12 cellular contexts compared by ENCODE assay signal in the genomic region with DNA sequence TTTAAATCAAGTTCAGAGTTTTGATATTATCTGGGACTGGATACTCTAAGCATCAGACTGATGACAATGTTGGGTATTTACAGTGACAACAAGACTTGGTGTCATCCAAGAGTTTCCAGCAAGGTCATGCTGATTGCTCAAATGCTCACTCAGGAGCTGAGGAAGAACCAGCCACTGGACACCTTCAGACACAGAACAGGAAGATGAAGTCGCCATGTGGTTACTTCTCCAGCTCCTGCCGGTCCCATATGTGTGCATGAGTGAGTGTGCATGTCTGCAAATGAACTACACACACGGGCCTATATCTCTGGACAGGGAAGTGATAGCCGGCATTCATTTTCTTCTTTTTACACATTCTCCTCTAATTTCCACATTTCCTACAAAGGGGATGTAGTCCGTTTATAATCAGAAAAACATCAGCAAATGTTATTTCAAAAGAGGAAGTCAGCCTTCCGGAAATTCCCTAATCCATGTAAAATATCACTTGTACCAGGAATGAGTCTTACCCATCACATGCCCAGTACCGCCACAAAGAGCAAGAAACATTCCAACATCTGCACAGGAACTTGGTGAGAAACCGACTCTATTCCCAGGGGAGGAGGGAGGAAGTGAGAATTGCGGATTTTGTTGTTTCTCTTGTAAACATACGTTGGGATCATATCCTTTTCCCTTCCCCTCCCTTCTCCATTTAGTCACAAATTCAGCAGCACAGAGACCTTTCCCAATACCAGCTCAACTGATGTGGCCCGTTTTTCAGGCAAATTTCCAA. TPM values are rescaled to one million over a fixed set of nuclear protein-coding genes. Genes with fewer than 3 reads are reported as not detected.
DNase-seq lines count a peak whose midpoint lies in the region; FAIRE-seq and TF ChIP-seq lines count a peak whose summit lies in the region.
"Had no signal": no experiment of that assay in that cellular context is flagged by ENCODE, and none has a peak within 500 bp of the region (broad histone marks: within the 10 kb centered on the region; RNA-seq: fewer than 3 reads in every experiment).

No MANE protein-coding gene starts in this region.

- CTCF ChIA-PET in endothelial cell of umbilical vein (lab: Charles Lee), result interaction anchor here (0.8 to 2.4 kb wide), 10 partner anchors 34 to 367 kb away, joined by 3 to 10 read pairs (median 4); a partner anchor contains a TSS

- H3K9me1 ChIP-seq in endothelial cell of umbilical vein (replicated peaks; ENCODE audit: control insufficient read depth, extremely low read depth, insufficient read depth, low read length), result no peaks in the 10 kb centered on the region

- FAIRE-seq in endothelial cell of umbilical vein (lab: Jason Lieb, UNC), result peak; percentile 99

- peak; percentile 64 for TF ChIP-seq POLR2A in endothelial cell of umbilical vein (IDR thresholded peaks at IDR 0.05; ENCODE audit: low read depth, low read length)

- BruUV-seq in endothelial cell of umbilical vein (replicated peaks; lab: Mats Ljungman, UMichigan), result TSS peak; percentile 85

- intact Hi-C loops in endothelial cell of umbilical vein (cut with micrococcal nuclease), result loop anchor here (1.0 kb wide), 4 partner anchors 22 to 233 kb away; a partner anchor contains a TSS

- H3K27me3 ChIP-seq in endothelial cell of umbilical vein (ENCODE audit: control insufficient read depth in 2 of 2, insufficient read depth in 2 of 2, low read length in 2 of 2) (no peaks in the 10 kb centered on the region), parathyroid adenoma (ENCODE audit: control insufficient read depth, insufficient read depth, low read length) (no peaks in the 10 kb centered on the region)
- H3K27me3 ChIP-seq: gastrocnemius medialis had no signal

- H2AFZ ChIP-seq in endothelial cell of umbilical vein (ENCODE audit: low read depth, low read length), result peak overlapping the region; percentile 53
- no peak overlapping the region for H2AFZ ChIP-seq in parathyroid adenoma

- DNase-seq in EH (ENCODE audit: low read depth), result peak; percentile 83
- DNase-seq in NCI-H460 (ENCODE audit: extremely low read depth, low read depth), result peak; percentile 52
- peak; percentile 95 for DNase-seq in endothelial cell of umbilical vein (ENCODE audit: low read depth, low spot score)
- DNase-seq in NCI-H1417 (lab: John Stamatoyannopoulos, UW), result no peak
- no peak for DNase-seq in effector CD4-positive, alpha-beta T cell
- DNase-seq in cerebellum (ENCODE audit: low spot score), result no peak
- DNase-seq in NCI-H2029 (lab: John Stamatoyannopoulos, UW), result no peak
- DNase-seq: gastrocnemius medialis; naive thymus-derived CD8-positive, alpha-beta T cell; NCI-H187 treated with DMSO at 0.1 percent for 48 hours; T-helper 9 cell had no signal

- peak overlapping the region; percentile 50 for H3K9ac ChIP-seq in endothelial cell of umbilical vein (replicated peaks; ENCODE audit: extremely low read depth, insufficient read depth, low read length)
- H3K9ac ChIP-seq in parathyroid adenoma, result no peak overlapping the region

- H3K36me3 ChIP-seq in endothelial cell of umbilical vein (ENCODE audit: control insufficient read depth in 2 of 2, extremely low read depth in 1 of 2, insufficient read depth in 2 of 2, low read length in 2 of 2) (no peaks in the 10 kb centered on the region), parathyroid adenoma (ENCODE audit: control insufficient read depth, insufficient read depth, low read length) (no peaks in the 10 kb centered on the region)
- H3K36me3 ChIP-seq: gastrocnemius medialis had no signal

- H3K27ac ChIP-seq in endothelial cell of umbilical vein (ENCODE audit: insufficient read depth, low read depth, low read length) (peak overlapping the region; percentile 89), parathyroid adenoma (peak overlapping the region; percentile 47)
- H3K27ac ChIP-seq: gastrocnemius medialis had no signal

- H3K9me3 ChIP-seq in endothelial cell of umbilical vein (replicated peaks; ENCODE audit: control insufficient read depth, insufficient read depth, low read length), result no peaks in the 10 kb centered on the region
- no peaks in the 10 kb centered on the region for H3K9me3 ChIP-seq in parathyroid adenoma (ENCODE audit: control insufficient read depth, low read length)
- H3K9me3 ChIP-seq: gastrocnemius medialis had no signal

- no peaks in the 10 kb centered on the region for H4K20me1 ChIP-seq in endothelial cell of umbilical vein (replicated peaks; ENCODE audit: control insufficient read depth, extremely low read depth, insufficient read depth, low read length)

- POLR2A ChIA-PET in endothelial cell of umbilical vein (lab: Charles Lee), result interaction anchor here (1.0 kb wide), 1 partner anchor 10 kb away, joined by 3 read pairs; no protein-coding TSS in a partner anchor

- H3K4me2 ChIP-seq in endothelial cell of umbilical vein (ENCODE audit: insufficient read depth, low read length) (peak overlapping the region; percentile 55), parathyroid adenoma (ENCODE audit: low read length) (no peak overlapping the region)

- H3K4me3 ChIP-seq in endothelial cell of umbilical vein (replicated peaks in 1 of 3; ENCODE audit: insufficient read depth in 1 of 3, low read depth in 1 of 3, low read length in 3 of 3), result no peak overlapping the region
- no peak overlapping the region for H3K4me3 ChIP-seq in parathyroid adenoma (ENCODE audit: low read depth, low read length)
- H3K4me3 ChIP-seq: gastrocnemius medialis had no signal

- dilution Hi-C loops in endothelial cell of umbilical vein (cut with MboI; ENCODE audit: extremely low pct_ligation_motif_present, low sequenced_read_pairs), result no loop called here

- TF ChIP-seq CTCF in endothelial cell of umbilical vein (IDR thresholded peaks at IDR 0.05; ENCODE audit: extremely low read depth in 1 of 2, insufficient read depth in 1 of 2, low read depth in 1 of 2, low read length in 2 of 2), result no peak
- TF ChIP-seq CTCF in parathyroid adenoma (IDR thresholded peaks at IDR 0.05), result no peak

- H3K4me1 ChIP-seq in endothelial cell of umbilical vein (ENCODE audit: control insufficient read depth, extremely low read depth, insufficient read depth, low read length) (peaks cover 39% of the 10 kb centered on the region), parathyroid adenoma (no peaks in the 10 kb centered on the region)

- H3K79me2 ChIP-seq in endothelial cell of umbilical vein (ENCODE audit: control insufficient read depth, insufficient read depth, low read length) (no peaks in the 10 kb centered on the region), parathyroid adenoma (no peaks in the 10 kb centered on the region)

TF ChIP-seq in endothelial cell of umbilical vein, 7 proteins besides CTCF, POLR2A, EP300 and RAD21:
- TF ChIP-seq EZH2 (IDR thresholded peaks at IDR 0.05; ENCODE audit: borderline replicate concordance, low read depth, low read length, severe bottlenecking) (no peak), JUN (IDR thresholded peaks at IDR 0.05; ENCODE audit: borderline replicate concordance, insufficient read depth, insufficient read length, low read depth) (peak; percentile 59), POLR2AphosphoS5 (IDR thresholded peaks at IDR 0.05; ENCODE audit: insufficient read depth, low read depth, low read length) (peak; percentile 85), FOS (IDR thresholded peaks at IDR 0.05; ENCODE audit: borderline replicate concordance, insufficient read depth, low read length) (peak; percentile 83), GATA2 (IDR thresholded peaks at IDR 0.05; ENCODE audit: insufficient read depth, insufficient read length, low read depth, low read length) (peak; percentile 80), MYC (IDR thresholded peaks at IDR 0.05; ENCODE audit: low read depth, low read length) (no peak)
- TF ChIP-seq, protein P1, sequence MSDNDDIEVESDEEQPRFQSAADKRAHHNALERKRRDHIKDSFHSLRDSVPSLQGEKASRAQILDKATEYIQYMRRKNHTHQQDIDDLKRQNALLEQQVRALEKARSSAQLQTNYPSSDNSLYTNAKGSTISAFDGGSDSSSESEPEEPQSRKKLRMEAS (IDR thresholded peaks at IDR 0.05; ENCODE audit: insufficient read depth, insufficient read length), result no peak

RNA-seq across cellular contexts. Expression of a gene that starts 10.8 kb away (rescaled TPM):
- 0.12 TPM in 1 of 2 replicates, not detected in the other for total RNA-seq in NCI-H460 (2014; rRNA removed; shearing (Covaris generic))
- polyA plus RNA-seq in NCI-H460 (2014; cell fraction: nucleus; rRNA removed), result not detected in 2 replicates
- total RNA-seq in endothelial cell of umbilical vein (0.46 and 1.00 TPM in 2 replicates), cerebellum (0.36 TPM)
- polyA plus RNA-seq in endothelial cell of umbilical vein, result 0.16 and 0.21 TPM in 2 replicates
- polyA plus RNA-seq in endothelial cell of umbilical vein (2011; cell fraction: cytosol; rRNA removed), result 0.05 TPM in 1 of 2 replicates, not detected in the other
- 0.88 and 1.2 TPM in 2 replicates for polyA plus RNA-seq in endothelial cell of umbilical vein (2011; cell fraction: nucleus; rRNA removed)
- 0.09 TPM in 1 of 2 replicates, not detected in the other for polyA plus RNA-seq in endothelial cell of umbilical vein (2012)
- polyA minus RNA-seq in endothelial cell of umbilical vein, result 0.32 TPM in 1 of 2 replicates, not detected in the other
- not detected for polyA minus RNA-seq in endothelial cell of umbilical vein (2011; cell fraction: cytosol; rRNA and poly(A)+ RNA removed)
- polyA minus RNA-seq in endothelial cell of umbilical vein (2011; cell fraction: nucleus; rRNA and poly(A)+ RNA removed), result 0.29 TPM in 1 of 2 replicates, not detected in the other
- total RNA-seq: naive thymus-derived CD8-positive, alpha-beta T cell had no signal
- polyA plus RNA-seq: naive thymus-derived CD8-positive, alpha-beta T cell had no signal

Comparison
In these comparisons a context has a peak if more than half of its experiments do, and no peak if none do; other contexts are left out.
1. DNase-seq: peak in EH (single experiment), NCI-H460 (single experiment) and endothelial cell of umbilical vein (single experiment); none in NCI-H1417 (0 of 3), effector CD4-positive, alpha-beta T cell (single experiment), cerebellum (single experiment) and NCI-H2029 (single experiment).